Comparison of ENCODE assay signal across 23 cellular contexts in the genomic region with DNA sequence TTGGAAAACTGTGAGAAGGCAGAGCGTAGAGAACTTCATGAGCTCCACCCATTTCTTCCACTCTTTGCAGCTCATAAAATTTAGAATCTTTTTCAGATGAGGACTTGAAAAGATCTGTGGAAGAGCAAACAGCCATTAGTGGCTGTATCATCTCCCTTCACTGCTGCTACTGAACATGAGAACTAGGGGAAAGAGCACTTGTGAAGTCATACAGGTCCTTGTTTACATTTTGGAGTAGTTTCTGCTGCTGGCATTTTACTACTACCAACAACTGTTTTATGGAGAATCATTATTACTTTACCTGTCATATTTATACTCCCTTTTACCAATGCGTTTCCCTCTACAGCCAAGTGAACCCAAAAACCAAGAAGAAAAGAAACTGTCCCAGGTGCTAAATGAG. TPM values are rescaled to one million over a fixed set of nuclear protein-coding genes. Genes with fewer than 3 reads are reported as not detected.
"Had no signal": no experiment of that assay in that cellular context is flagged by ENCODE, and none has a peak within 500 bp of the region (broad histone marks: within the 10 kb centered on the region; RNA-seq: fewer than 3 reads in every experiment).

No MANE protein-coding gene starts in this region.

- H3K4me3 ChIP-seq: esophagus squamous epithelium, lung, neural progenitor cell, sigmoid colon, stomach, suprapubic skin, uterus had no signal

- H3K27ac ChIP-seq: colonic mucosa, esophagus squamous epithelium, neural progenitor cell, sigmoid colon, stomach, suprapubic skin, uterus had no signal

- H3K36me3 ChIP-seq: breast epithelium, colonic mucosa, esophagus squamous epithelium, neural progenitor cell, sigmoid colon, stomach, suprapubic skin, tibial nerve, uterus had no signal

- DNase-seq: activated CD4-positive, alpha-beta memory T cell treated with anti-CD3 and anti-CD28 coated beads, Interleukin-2, amount 10 ng/mL, durations not matched to agents 7 days and 5 days; activated CD4-positive, alpha-beta T cell treated with anti-CD3 and anti-CD28 coated beads, Interleukin-2, amount 10 ng/mL, durations not matched to agents 24 days and 14 days; activated effector memory CD4-positive, alpha-beta T cell treated with Interleukin-2 at 50 U/mL for 16 hours; activated naive CD4-positive, alpha-beta T cell treated with anti-CD3 and anti-CD28 coated beads for 36 hours; activated naive CD8-positive, alpha-beta T cell treated with anti-CD3 and anti-CD28 coated beads, Interleukin-2, amount 10 ng/mL, durations not matched to agents 7 days and 5 days; activated T-cell treated with anti-CD3 and anti-CD28 coated beads, Interleukin-2, amount 50 U/mL, for 72 hours; amniotic stem cell; colonic mucosa; esophagus squamous epithelium; kidney; naive thymus-derived CD8-positive, alpha-beta T cell; sigmoid colon; stimulated activated CD4-positive, alpha-beta T cell treated with anti-CD3 and anti-CD28 coated beads, Interleukin-15, amount 100 ng/mL, for 24 hours; stomach; uterus had no signal

- H2AFZ ChIP-seq: neural progenitor cell had no signal

- H3K9me3 ChIP-seq: breast epithelium, colonic mucosa, esophagus squamous epithelium, sigmoid colon, stomach, suprapubic skin, tibial nerve, uterus had no signal

- H3K4me2 ChIP-seq: neural progenitor cell had no signal

- ATAC-seq: activated CD4-positive, CD25-positive, alpha-beta regulatory T cell treated with anti-CD3 and anti-CD28 coated beads, Interleukin-2, amount 50 U/mL, for 24 hours; activated T-cell treated with anti-CD3 and anti-CD28 coated beads, Interleukin-2, amount 50 U/mL, for 72 hours; naive thymus-derived CD8-positive, alpha-beta T cell; stimulated activated memory B cell treated with anti-CD40 and anti-IgM and Interleukin-4, amounts not matched to agents 10 μg/mL and 1 μg/mL and 100 μg/mL, for 72 hours had no signal

- H3K4me1 ChIP-seq: breast epithelium, colonic mucosa, esophagus squamous epithelium, neural progenitor cell, sigmoid colon, stomach, suprapubic skin, tibial nerve, uterus had no signal

- H3K27me3 ChIP-seq: breast epithelium, colonic mucosa, esophagus squamous epithelium, neural progenitor cell, sigmoid colon, stomach, suprapubic skin, tibial nerve, uterus had no signal

- H3K9ac ChIP-seq: neural progenitor cell had no signal

RNA-seq across cellular contexts. Expression of gene RPGRIP1, which starts 41.0 kb away (rescaled TPM):
- total RNA-seq: activated CD4-positive, alpha-beta memory T cell treated with anti-CD3 and anti-CD28 coated beads, Interleukin-2, amount 10 ng/mL, durations not matched to agents 7 days and 5 days; activated CD4-positive, alpha-beta T cell treated with anti-CD3 and anti-CD28 coated beads, Interleukin-2, amount 10 ng/mL, durations not matched to agents 24 days and 14 days; activated naive CD4-positive, alpha-beta T cell treated with anti-CD3 and anti-CD28 coated beads for 36 hours; activated naive CD8-positive, alpha-beta T cell treated with anti-CD3 and anti-CD28 coated beads, Interleukin-2, amount 10 ng/mL, durations not matched to agents 7 days and 5 days; activated T-cell treated with anti-CD3 and anti-CD28 coated beads, Interleukin-2, amount 50 U/mL, for 72 hours; esophagus squamous epithelium; naive thymus-derived CD8-positive, alpha-beta T cell; smooth muscle cell; suprapubic skin had no signal
